Comparison of ENCODE assay signal across 9 cellular contexts in genomic region chr15:90957791-90958190, GRCh38. TPM values are rescaled to one million over a fixed set of nuclear protein-coding genes. Genes with fewer than 3 reads are reported as not detected.
A peak's percentile ranks its signal among the peaks of the same experiment; 100 is the strongest.
DNase-seq lines count a peak whose midpoint lies in the region; ATAC-seq, FAIRE-seq and TF ChIP-seq lines count a peak whose summit lies in the region.
"Had no signal": no experiment of that assay in that cellular context is flagged by ENCODE, and none has a peak within 500 bp of the region (broad histone marks: within the 10 kb centered on the region; RNA-seq: fewer than 3 reads in every experiment).

No MANE protein-coding gene starts in this region.

- CTCF ChIA-PET in GM12878 (lab: Yijun Ruan, JAX), result interaction anchor here (0.8 to 6.4 kb wide), 13 partner anchors 19 to 314 kb away, joined by 3 to 74 read pairs (median 5); partner anchors contain the start of genes HDDC3 and UNC45A

- ATAC-seq in heart left ventricle, result no peak
- ATAC-seq in left cardiac atrium, result no peak
- ATAC-seq in GM12878, result no peak
- no peak for ATAC-seq in GM21381 (IDR thresholded peaks at IDR 0.05; ENCODE audit: unreplicated experiment)
- no peak for ATAC-seq in GM19467 (IDR thresholded peaks at IDR 0.05; ENCODE audit: unreplicated experiment)

- no peak for TF ChIP-seq EP300 in GM12878 (IDR thresholded peaks at IDR 0.05; ENCODE audit: borderline replicate concordance in 1 of 2, control insufficient read depth in 1 of 2, low read depth in 2 of 2, low read length in 2 of 2)

- no peak overlapping the region for H3K9ac ChIP-seq in GM12878 (ENCODE audit: control insufficient read depth, insufficient read depth, low read length)

- peak overlapping the region in 3 of 12 donors; percentile 8 to 76 (median 66) for H3K27ac ChIP-seq in heart left ventricle
- H3K27ac ChIP-seq in GM12878 (ENCODE audit: control insufficient read depth, insufficient read depth), result no peak overlapping the region
- no peak overlapping the region for H3K27ac ChIP-seq in mesodermal cell (ENCODE audit: low read depth, low read length, severe bottlenecking)

- no peak for TF ChIP-seq CTCF in heart left ventricle (IDR thresholded peaks at IDR 0.05)
- no peak for TF ChIP-seq CTCF in GM12878 (IDR thresholded peaks at IDR 0.05 in 2 of 3, conservative IDR thresholded peaks at IDR 0.05 in 1 of 3; ENCODE audit: control insufficient read depth in 2 of 3, extremely low read depth in 1 of 3, insufficient read depth in 1 of 3, low read depth in 3 of 3, low read length in 3 of 3)

- 0 out of 2 replicates have a peak overlapping the region, but pooled peaks have one; percentile 78 for H3K4me2 ChIP-seq in GM12878 (ENCODE audit: control insufficient read depth, insufficient read depth)

- DNase-seq in heart left ventricle (no peak), left cardiac atrium (no peak), GM12878 (ENCODE audit: low read depth, low spot score) (no peak), urothelium cell line (ENCODE audit: low spot score) (no peak), superior temporal gyrus (ENCODE audit: extremely low spot score) (no peak)

- H2AFZ ChIP-seq in GM12878 (ENCODE audit: control insufficient read depth, low read depth, low read length), result no peak overlapping the region

- FAIRE-seq in GM12878 (lab: Jason Lieb, UNC) (no peak), urothelium cell line (lab: Jason Lieb, UNC) (peak; percentile 72)

- peaks cover 24% of the 10 kb centered on the region for H3K79me2 ChIP-seq in GM12878 (ENCODE audit: control insufficient read depth, insufficient read depth, low read length)

- in situ Hi-C loops in GM12878 (cut with MboI), result loop anchor here (25.0 kb wide), 1 partner anchor 1370 kb away; the partner anchor contains the start of gene TICRR

- TF ChIP-seq RAD21 in GM12878 (IDR thresholded peaks at IDR 0.05; ENCODE audit: insufficient read depth, low read depth, low read length), result no peak

- TF ChIP-seq POLR2A in heart left ventricle (IDR thresholded peaks at IDR 0.05) (no peak), GM12878 (IDR thresholded peaks at IDR 0.05; ENCODE audit: low read depth, low read length) (no peak)

- H3K4me3 ChIP-seq in heart left ventricle, result peak overlapping the region in 8 of 12 donors; percentile 65 to 86 (median 73)
- H3K4me3 ChIP-seq in GM12878, result no peak overlapping the region
- H3K4me3 ChIP-seq in mesodermal cell (ENCODE audit: extremely low read depth, insufficient read depth, low read length, poor library complexity, severe bottlenecking), result peak overlapping the region; percentile 53

- RAD21 ChIA-PET in GM12878 (lab: Charles Lee; ENCODE audit: unreplicated experiment), result interaction anchor here (1.2 to 4.5 kb wide), 3 partner anchors 23 to 314 kb away, joined by 3 to 24 read pairs (median 3); partner anchors contain the start of gene UNC45A

- H4K20me1 ChIP-seq in GM12878 (ENCODE audit: control insufficient read depth, insufficient read depth), result no peaks in the 10 kb centered on the region

- WGBS in heart left ventricle, 4 donors, result 62 to 82% (median 72%) methylated on average over 6 of the region's 6 CpGs
- WGBS in GM12878 (ENCODE audit: insufficient coverage, insufficient replicate concordance, low lambda C conversion rate, missing lambda C conversion rate), result 97% methylated on average over 6 of the region's 6 CpGs
- WGBS in mesodermal cell (ENCODE audit: insufficient coverage in 2 of 2), 2 experiments, result 90 to 92% methylated on average over 3 of the region's 6 CpGs

- H3K4me1 ChIP-seq in heart left ventricle (peaks cover 0 to 54% (median 29%) of the 10 kb centered on the region in 12 donors), GM12878 (ENCODE audit: control insufficient read depth, insufficient read depth, low read length) (peaks cover 3% of the 10 kb centered on the region; the same call in 1 of the 2 replicates), mesodermal cell (ENCODE audit: control insufficient read depth, insufficient read depth, low read length, poor library complexity, severe bottlenecking) (peaks cover 12% of the 10 kb centered on the region)

- H3K27me3 ChIP-seq in heart left ventricle (no peaks in the 10 kb centered on the region), GM12878 (replicated peaks in 1 of 2; ENCODE audit: control insufficient read depth in 2 of 2, insufficient read depth in 2 of 2, low read length in 1 of 2) (no peaks in the 10 kb centered on the region)
- H3K27me3 ChIP-seq: Peyer's patch had no signal

- H3K9me3 ChIP-seq in heart left ventricle (no peaks in the 10 kb centered on the region), GM12878 (replicated peaks; ENCODE audit: control insufficient read depth, insufficient read depth, low read length) (no peaks in the 10 kb centered on the region), mesodermal cell (ENCODE audit: control insufficient read depth, low read length) (no peaks in the 10 kb centered on the region)
- H3K9me3 ChIP-seq: Peyer's patch had no signal

- intact Hi-C loops in heart left ventricle (cut with DNase I) (loop anchor here (2.0 to 10.0 kb wide), 12 partner anchors 35 to 315 kb away; partner anchors contain the start of genes PRC1 (in 2 of the 10) and VPS33B (in 1 of the 10)), left cardiac atrium (cut with DNase I) (loop anchor here (2.0 to 10.0 kb wide), 3 partner anchors 67 to 315 kb away; partner anchors contain the start of gene VPS33B (in 1 of the 2)), GM12878 (cut with micrococcal nuclease; ENCODE audit: unreplicated experiment) (loop anchor here (5.0 kb wide), 3 partner anchors 35 to 90 kb away; partner anchors contain the start of genes PRC1 and VPS33B)

- POLR2A ChIA-PET in GM12878 (lab: Charles Lee), result interaction anchor here (1.5 to 3.6 kb wide), 2 partner anchors 25 to 30 kb away, joined by 4 to 26 read pairs; partner anchors contain the start of gene HDDC3

- SMC1A ChIA-PET in GM12878 (lab: Charles Lee; ENCODE audit: uncharacterized antibody, unreplicated experiment), result interaction anchor here (1.4 kb wide), 1 partner anchor 24 kb away, joined by 4 read pairs; no protein-coding TSS in a partner anchor

- no TSS peak for BruUV-seq in GM12878 (replicated peaks; lab: Mats Ljungman, UMichigan)

- peaks cover 0 to 43% (median 31%) of the 10 kb centered on the region in 9 donors for H3K36me3 ChIP-seq in heart left ventricle
- peaks cover 21 to 30% of the 10 kb centered on the region in 2 experiments for H3K36me3 ChIP-seq in GM12878 (ENCODE audit: control insufficient read depth in 2 of 2, insufficient read depth in 2 of 2, low read length in 1 of 2)
- H3K36me3 ChIP-seq in mesodermal cell (ENCODE audit: control insufficient read depth, insufficient read depth, low read length), result peaks cover 41% of the 10 kb centered on the region

RNA-seq across cellular contexts. Expression of gene RCCD1, which starts 3.1 kb away (rescaled TPM):
- total RNA-seq in heart left ventricle, result 10 to 100 TPM in 1 of 9 donors, 1 to 10 TPM in 8; 5.6 to 11.1 (median 7.3) TPM
- 1 to 10 TPM; 5.4 to 6.9 TPM for polyA plus RNA-seq in heart left ventricle
- 10 to 100 TPM in 1 of 2 donors, 1 to 10 TPM in 1; 8.4 to 10.6 TPM for total RNA-seq in left cardiac atrium
- 79.1 and 84.8 TPM in 2 replicates for total RNA-seq in GM12878 (2013; cell fraction: nucleolus; rRNA removed)
- total RNA-seq in GM12878 (2014; rRNA removed), result 19.5 and 19.7 TPM in 2 replicates
- 10.0 and 10.6 TPM in 2 replicates for total RNA-seq in GM12878 (2014; rRNA removed; fragmentation: Illumina TruSeq; extraction: Trizol)
- 23.5 and 25.6 TPM in 2 replicates for total RNA-seq in GM12878 (2021)
- 8.6 TPM for polyA plus RNA-seq in GM12878 (2011; ENCODE audit: low read depth)
- polyA plus RNA-seq in GM12878 (2011; rRNA removed), result 19.1 and 22.1 TPM in 2 replicates
- 13.5 and 18.1 TPM in 2 replicates for polyA plus RNA-seq in GM12878 (2011; cell fraction: cytosol; rRNA removed)
- 121 and 130 TPM in 2 replicates for polyA plus RNA-seq in GM12878 (2011; cell fraction: nucleus; rRNA removed)
- 15.9 and 16.7 TPM in 2 replicates for polyA plus RNA-seq in GM12878 (2012)
- polyA plus RNA-seq in GM12878 (2014; fragmentation: Illumina TruSeq; extraction: Trizol), result 10.7 and 11.5 TPM in 2 replicates
- 1 to 10 TPM; 5.2 to 8.0 TPM for polyA plus RNA-seq in GM12878 (2014; fragmentation: Nextera tagmentation; extraction: Ambion mirVana)
- 27.3 and 27.4 TPM in 2 replicates for polyA plus RNA-seq in GM12878 (2014; rRNA removed)
- 10 to 100 TPM; 29.5 to 30.4 TPM for polyA plus RNA-seq in GM12878 (2016; fragmentation: Nextera tagmentation; extraction: Ambion mirVana)
- 11.0 and 13.1 TPM in 2 replicates for polyA minus RNA-seq in GM12878 (2011; rRNA and poly(A)+ RNA removed)
- 4.5 and 7.6 TPM in 2 replicates for polyA minus RNA-seq in GM12878 (2011; cell fraction: cytosol; rRNA and poly(A)+ RNA removed)
- polyA minus RNA-seq in GM12878 (2011; cell fraction: nucleus; rRNA and poly(A)+ RNA removed), result 18.5 and 31.2 TPM in 2 replicates
- polyA plus RNA-seq in mesodermal cell (2013, experiment 1 of 2), result 10.6 TPM
- 10.4 TPM for polyA plus RNA-seq in mesodermal cell (2013, experiment 2 of 2)

RNA-seq across cellular contexts. Expression of gene UNC45A, which starts 22.7 kb away (rescaled TPM):
- total RNA-seq in heart left ventricle (10 to 100 TPM; 12.0 to 34.0 (median 21.9) TPM), left cardiac atrium (10 to 100 TPM; 27.3 to 29.5 TPM), GM12878 (2014; rRNA removed) (31.6 and 40.4 TPM in 2 replicates), GM12878 (2014; rRNA removed; fragmentation: Illumina TruSeq; extraction: Trizol) (21.3 TPM in 2 replicates), GM12878 (2021) (56.3 and 58.9 TPM in 2 replicates)
- polyA plus RNA-seq in heart left ventricle (10 to 100 TPM; 20.0 to 24.9 TPM), GM12878 (2011; rRNA removed) (24.2 and 40.5 TPM in 2 replicates), GM12878 (2014; fragmentation: Illumina TruSeq; extraction: Trizol) (12.6 and 22.1 TPM in 2 replicates), GM12878 (2014; fragmentation: Nextera tagmentation; extraction: Ambion mirVana) (10 to 100 TPM; 10.3 to 19.8 TPM), GM12878 (2014; rRNA removed) (44.5 and 48.8 TPM in 2 replicates), GM12878 (2016; fragmentation: Nextera tagmentation; extraction: Ambion mirVana) (10 to 100 TPM; 56.6 to 57.8 TPM)
- total RNA-seq in GM12878 (2013; cell fraction: nucleolus; rRNA removed), result 81.1 and 96.0 TPM in 2 replicates
- polyA plus RNA-seq in GM12878 (2011; ENCODE audit: low read depth), result 23.7 TPM
- 45.4 and 64.5 TPM in 2 replicates for polyA plus RNA-seq in GM12878 (2011; cell fraction: cytosol; rRNA removed)
- polyA plus RNA-seq in GM12878 (2011; cell fraction: nucleus; rRNA removed), result 188 and 193 TPM in 2 replicates
- 43.0 and 46.7 TPM in 2 replicates for polyA plus RNA-seq in GM12878 (2012)
- polyA minus RNA-seq in GM12878 (2011; rRNA and poly(A)+ RNA removed), result 53.8 and 78.0 TPM in 2 replicates
- polyA minus RNA-seq in GM12878 (2011; cell fraction: cytosol; rRNA and poly(A)+ RNA removed), result 17.4 and 27.0 TPM in 2 replicates
- polyA minus RNA-seq in GM12878 (2011; cell fraction: nucleus; rRNA and poly(A)+ RNA removed), result 46.8 and 70.7 TPM in 2 replicates
- 74.7 TPM for polyA plus RNA-seq in mesodermal cell (2013, experiment 1 of 2)
- 62.6 TPM for polyA plus RNA-seq in mesodermal cell (2013, experiment 2 of 2)

RNA-seq across cellular contexts. Expression of gene HDDC3, which starts 25.4 kb away (rescaled TPM):
- 10 to 100 TPM; 10.9 to 19.9 (median 15.2) TPM for total RNA-seq in heart left ventricle
- polyA plus RNA-seq in heart left ventricle, result 10 to 100 TPM; 13.9 to 16.8 TPM
- total RNA-seq in left cardiac atrium, result 10 to 100 TPM; 12.2 to 17.1 TPM
- total RNA-seq in GM12878 (2013; cell fraction: nucleolus; rRNA removed), result 34.1 and 48.7 TPM in 2 replicates
- total RNA-seq in GM12878 (2014; rRNA removed), result 25.7 and 27.7 TPM in 2 replicates
- total RNA-seq in GM12878 (2014; rRNA removed; fragmentation: Illumina TruSeq; extraction: Trizol), result 19.9 and 21.0 TPM in 2 replicates
- 20.3 and 24.6 TPM in 2 replicates for total RNA-seq in GM12878 (2021)
- 8.8 TPM for polyA plus RNA-seq in GM12878 (2011; ENCODE audit: low read depth)
- polyA plus RNA-seq in GM12878 (2011; rRNA removed), result 15.2 and 19.3 TPM in 2 replicates
- 24.1 and 26.6 TPM in 2 replicates for polyA plus RNA-seq in GM12878 (2011; cell fraction: cytosol; rRNA removed)
- polyA plus RNA-seq in GM12878 (2011; cell fraction: nucleus; rRNA removed), result 18.4 and 21.1 TPM in 2 replicates
- polyA plus RNA-seq in GM12878 (2012), result 11.5 and 16.8 TPM in 2 replicates
- 22.2 and 25.7 TPM in 2 replicates for polyA plus RNA-seq in GM12878 (2014; fragmentation: Illumina TruSeq; extraction: Trizol)
- polyA plus RNA-seq in GM12878 (2014; fragmentation: Nextera tagmentation; extraction: Ambion mirVana), result 1 to 10 TPM; 5.6 to 9.0 TPM
- polyA plus RNA-seq in GM12878 (2014; rRNA removed), result 30.4 and 32.2 TPM in 2 replicates
- polyA plus RNA-seq in GM12878 (2016; fragmentation: Nextera tagmentation; extraction: Ambion mirVana), result 10 to 100 TPM; 35.9 to 39.5 TPM
- 22.6 and 28.6 TPM in 2 replicates for polyA minus RNA-seq in GM12878 (2011; rRNA and poly(A)+ RNA removed)
- 5.5 and 6.2 TPM in 2 replicates for polyA minus RNA-seq in GM12878 (2011; cell fraction: cytosol; rRNA and poly(A)+ RNA removed)
- 24.1 and 39.4 TPM in 2 replicates for polyA minus RNA-seq in GM12878 (2011; cell fraction: nucleus; rRNA and poly(A)+ RNA removed)
- polyA plus RNA-seq in mesodermal cell (2013, experiment 1 of 2), result 16.3 TPM
- 13.4 TPM for polyA plus RNA-seq in mesodermal cell (2013, experiment 2 of 2)

RNA-seq across cellular contexts. Expression of gene PRC1, which starts 36.5 kb away (rescaled TPM):
- 10 to 100 TPM in 2 of 9 donors, 1 to 10 TPM in 7; 3.1 to 25.7 (median 4.7) TPM for total RNA-seq in heart left ventricle
- polyA plus RNA-seq in heart left ventricle, result 1 to 10 TPM; 1.9 to 4.7 TPM
- 1 to 10 TPM; 6.2 to 6.9 TPM for total RNA-seq in left cardiac atrium
- total RNA-seq in GM12878 (2013; cell fraction: nucleolus; rRNA removed), result 219 and 229 TPM in 2 replicates
- total RNA-seq in GM12878 (2014; rRNA removed), result 139 and 158 TPM in 2 replicates
- 150 and 156 TPM in 2 replicates for total RNA-seq in GM12878 (2014; rRNA removed; fragmentation: Illumina TruSeq; extraction: Trizol)
- total RNA-seq in GM12878 (2021), result 108 and 113 TPM in 2 replicates
- polyA plus RNA-seq in GM12878 (2011; ENCODE audit: low read depth), result 74.2 TPM
- polyA plus RNA-seq in GM12878 (2011; rRNA removed), result 241 and 262 TPM in 2 replicates
- 209 and 229 TPM in 2 replicates for polyA plus RNA-seq in GM12878 (2011; cell fraction: cytosol; rRNA removed)
- 514 and 607 TPM in 2 replicates for polyA plus RNA-seq in GM12878 (2011; cell fraction: nucleus; rRNA removed)
- polyA plus RNA-seq in GM12878 (2012), result 59.3 and 84.1 TPM in 2 replicates
- 161 and 192 TPM in 2 replicates for polyA plus RNA-seq in GM12878 (2014; fragmentation: Illumina TruSeq; extraction: Trizol)
- 100 to 1,000 TPM; 100 to 130 TPM for polyA plus RNA-seq in GM12878 (2014; fragmentation: Nextera tagmentation; extraction: Ambion mirVana)
- polyA plus RNA-seq in GM12878 (2014; rRNA removed), result 118 and 133 TPM in 2 replicates
- 100 to 1,000 TPM; 109 to 110 TPM for polyA plus RNA-seq in GM12878 (2016; fragmentation: Nextera tagmentation; extraction: Ambion mirVana)
- polyA minus RNA-seq in GM12878 (2011; rRNA and poly(A)+ RNA removed), result 232 and 236 TPM in 2 replicates
- polyA minus RNA-seq in GM12878 (2011; cell fraction: cytosol; rRNA and poly(A)+ RNA removed), result 75.6 and 81.0 TPM in 2 replicates
- polyA minus RNA-seq in GM12878 (2011; cell fraction: nucleus; rRNA and poly(A)+ RNA removed), result 105 and 119 TPM in 2 replicates
- polyA plus RNA-seq in mesodermal cell (2013, experiment 1 of 2), result 123 TPM
- polyA plus RNA-seq in mesodermal cell (2013, experiment 2 of 2), result 124 TPM

RNA-seq across cellular contexts. Expression of gene MAN2A2, which starts 54.7 kb away (rescaled TPM):
- 100 to 1,000 TPM in 3 of 9 donors, 10 to 100 TPM in 6; 62.2 to 145 (median 89.0) TPM for total RNA-seq in heart left ventricle
- polyA plus RNA-seq in heart left ventricle, result 10 to 100 TPM; 38.7 to 42.3 TPM
- 10 to 100 TPM; 79.3 to 83.2 TPM for total RNA-seq in left cardiac atrium
- 183 and 231 TPM in 2 replicates for total RNA-seq in GM12878 (2013; cell fraction: nucleolus; rRNA removed)
- 25.4 and 29.5 TPM in 2 replicates for total RNA-seq in GM12878 (2014; rRNA removed)
- 16.6 and 18.0 TPM in 2 replicates for total RNA-seq in GM12878 (2014; rRNA removed; fragmentation: Illumina TruSeq; extraction: Trizol)
- total RNA-seq in GM12878 (2021), result 62.4 and 79.4 TPM in 2 replicates
- 21.4 TPM for polyA plus RNA-seq in GM12878 (2011; ENCODE audit: low read depth)
- polyA plus RNA-seq in GM12878 (2011; rRNA removed), result 19.4 and 38.9 TPM in 2 replicates
- 46.4 and 74.6 TPM in 2 replicates for polyA plus RNA-seq in GM12878 (2011; cell fraction: cytosol; rRNA removed)
- 937 and 972 TPM in 2 replicates for polyA plus RNA-seq in GM12878 (2011; cell fraction: nucleus; rRNA removed)
- 39.6 and 54.1 TPM in 2 replicates for polyA plus RNA-seq in GM12878 (2012)
- polyA plus RNA-seq in GM12878 (2014; fragmentation: Illumina TruSeq; extraction: Trizol), result 26.9 and 47.8 TPM in 2 replicates
- polyA plus RNA-seq in GM12878 (2014; fragmentation: Nextera tagmentation; extraction: Ambion mirVana), result 1 to 10 TPM; 4.2 to 4.4 TPM
- polyA plus RNA-seq in GM12878 (2014; rRNA removed), result 66.4 and 71.1 TPM in 2 replicates
- 10 to 100 TPM; 13.7 to 16.8 TPM for polyA plus RNA-seq in GM12878 (2016; fragmentation: Nextera tagmentation; extraction: Ambion mirVana)
- polyA minus RNA-seq in GM12878 (2011; rRNA and poly(A)+ RNA removed), result 36.3 and 44.3 TPM in 2 replicates
- 8.0 and 15.0 TPM in 2 replicates for polyA minus RNA-seq in GM12878 (2011; cell fraction: cytosol; rRNA and poly(A)+ RNA removed)
- polyA minus RNA-seq in GM12878 (2011; cell fraction: nucleus; rRNA and poly(A)+ RNA removed), result 124 and 200 TPM in 2 replicates
- polyA plus RNA-seq in mesodermal cell (2013, experiment 1 of 2), result 18.8 TPM
- polyA plus RNA-seq in mesodermal cell (2013, experiment 2 of 2), result 27.2 TPM
